Comparison of ENCODE assay signal across 1 cellular context in the genomic region with DNA sequence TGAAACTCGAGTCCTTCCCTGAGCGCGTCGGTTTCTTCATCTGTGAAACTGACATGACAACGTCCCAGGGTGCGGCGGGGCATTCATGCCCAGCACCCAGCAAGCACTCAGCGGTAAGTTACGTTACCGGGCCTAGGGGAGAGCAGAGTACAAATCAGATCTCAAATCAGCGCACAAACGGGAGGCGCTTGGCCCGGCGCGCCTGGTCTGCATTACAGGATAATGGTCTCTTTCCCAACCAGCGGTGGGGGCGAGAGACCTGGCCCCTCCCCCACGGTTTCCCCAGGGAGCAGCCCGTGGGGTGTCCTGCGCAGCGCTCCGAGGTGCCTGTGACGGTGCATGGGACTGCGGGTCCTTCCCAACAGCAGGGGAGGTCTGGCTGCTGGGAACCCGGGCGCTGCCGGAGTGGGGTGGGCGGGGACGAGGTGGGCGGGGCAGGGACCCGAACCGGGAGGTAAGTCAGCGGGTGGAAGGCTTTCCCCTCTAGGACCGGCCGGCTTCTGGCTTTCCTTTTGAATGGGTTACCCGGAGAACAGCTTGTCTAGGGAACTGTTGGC.
TF ChIP-seq lines count a peak whose summit lies in the region.

No MANE protein-coding gene starts in this region.

TF ChIP-seq in K562, 482 proteins besides CTCF, POLR2A, EP300 and RAD21 (continued from another document):
- TF ChIP-seq VEZF1 (CRISPR knock-in tag; IDR thresholded peaks at IDR 0.05): 0 out of 2 replicates have a peak, but pooled peaks have one; percentile 6
- TF ChIP-seq CHD2 (IDR thresholded peaks at IDR 0.05; ENCODE audit: low read depth, low read length): no peak
- TF ChIP-seq, protein P1, sequence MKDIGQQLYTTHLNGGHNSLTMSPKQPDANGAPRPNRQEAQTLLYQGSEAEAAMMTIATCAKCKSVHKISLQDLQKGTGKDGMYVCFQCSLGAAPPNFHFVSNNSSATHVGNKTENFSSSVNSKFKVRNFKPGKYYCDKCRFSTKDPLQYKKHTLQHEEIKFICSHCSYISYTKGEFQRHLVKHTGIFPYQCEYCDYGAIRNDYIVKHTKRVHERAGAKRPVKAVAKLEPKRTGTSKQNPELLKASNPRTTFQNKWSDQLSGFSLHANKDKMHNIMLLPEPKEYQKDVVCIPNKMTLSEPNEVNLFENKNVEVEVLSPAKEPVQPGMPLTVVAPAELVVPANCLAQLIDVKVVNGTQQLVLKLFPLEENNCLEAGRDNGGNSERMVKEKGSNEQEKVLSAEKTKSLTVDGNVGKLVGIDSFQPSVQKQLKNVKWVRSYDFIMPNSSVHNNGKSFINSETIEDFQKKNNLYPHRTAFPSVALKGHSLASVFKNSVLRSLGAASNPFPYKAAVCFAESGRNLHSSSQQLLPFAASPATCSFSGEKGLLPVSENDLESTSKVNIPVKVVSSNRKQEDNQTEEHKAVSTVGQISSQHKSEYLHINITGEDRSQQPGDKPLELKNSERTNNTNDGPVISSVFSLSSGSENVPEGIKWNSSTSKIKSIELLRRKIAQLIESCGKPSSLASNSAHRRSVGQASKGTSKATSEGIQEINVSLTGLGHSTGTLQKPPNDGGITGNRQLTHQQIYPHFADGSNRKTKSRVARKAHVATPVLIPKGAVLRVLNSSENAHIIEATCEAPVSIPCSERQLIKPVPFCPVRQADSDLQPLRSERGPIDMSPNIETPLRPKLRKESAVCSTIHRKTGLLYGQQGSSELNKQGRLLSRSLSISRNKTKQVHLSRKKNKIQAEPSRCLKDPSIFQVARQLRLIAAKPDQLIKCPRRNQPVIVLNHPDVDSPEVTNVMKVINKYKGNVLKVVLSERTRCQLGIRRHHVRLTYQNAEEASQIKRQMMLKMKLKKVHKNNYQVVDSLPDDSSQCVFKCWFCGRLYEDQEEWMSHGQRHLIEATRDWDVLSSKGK (CRISPR knock-in tag; IDR thresholded peaks at IDR 0.05): no peak
- TF ChIP-seq HSF4 (CRISPR knock-in tag; IDR thresholded peaks at IDR 0.05; ENCODE audit: borderline replicate concordance): no peak
- 0 out of 4 replicates have a peak, but pooled peaks of 1 of the 2 experiments have one; percentile 44 for TF ChIP-seq KDM4B (IDR thresholded peaks at IDR 0.05; ENCODE audit: borderline replicate concordance in 2 of 2, low read depth in 1 of 2)
- TF ChIP-seq, protein P2, sequence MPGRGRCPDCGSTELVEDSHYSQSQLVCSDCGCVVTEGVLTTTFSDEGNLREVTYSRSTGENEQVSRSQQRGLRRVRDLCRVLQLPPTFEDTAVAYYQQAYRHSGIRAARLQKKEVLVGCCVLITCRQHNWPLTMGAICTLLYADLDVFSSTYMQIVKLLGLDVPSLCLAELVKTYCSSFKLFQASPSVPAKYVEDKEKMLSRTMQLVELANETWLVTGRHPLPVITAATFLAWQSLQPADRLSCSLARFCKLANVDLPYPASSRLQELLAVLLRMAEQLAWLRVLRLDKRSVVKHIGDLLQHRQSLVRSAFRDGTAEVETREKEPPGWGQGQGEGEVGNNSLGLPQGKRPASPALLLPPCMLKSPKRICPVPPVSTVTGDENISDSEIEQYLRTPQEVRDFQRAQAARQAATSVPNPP (IDR thresholded peaks at IDR 0.05; ENCODE audit: borderline replicate concordance, insufficient read depth, insufficient read length): no peak
- no peak for TF ChIP-seq HNRNPUL1 (IDR thresholded peaks at IDR 0.05; ENCODE audit: low read length)
- peak in 1 of 3 experiments; percentile 32; a peak in 1 of 6 replicates for TF ChIP-seq ZBTB11 (CRISPR knock-in tag; IDR thresholded peaks at IDR 0.05)
